In genomic region chr3:150515210-150515609, GRCh38 we compare ENCODE assay signal across 12 cellular contexts.
"Had no signal": no experiment of that assay in that cellular context is flagged by ENCODE, and none has a peak within 500 bp of the region (broad histone marks: within the 10 kb centered on the region; RNA-seq: fewer than 3 reads in every experiment).

No MANE protein-coding gene starts in this region.

- H3K27ac Mint-ChIP-seq: activated naive CD8-positive, alpha-beta T cell treated with anti-CD3 and anti-CD28 coated beads for 36 hours; T-helper 2 cell treated with Interferon-gamma antibody and Interleukin-4, amounts not matched to agents 5 μg/mL and 100 μg/mL, for 36 hours had no signal

- DNase-seq: activated CD4-positive, alpha-beta T cell treated with anti-CD3 and anti-CD28 coated beads, Interleukin-2, amount 50 U/mL, for 4 hours; activated gamma-delta T cell treated with Interleukin-2 at 50 U/mL for 16 hours; activated naive CD8-positive, alpha-beta T cell treated with anti-CD3 and anti-CD28 coated beads for 36 hours; activated T-cell treated with anti-CD3 and anti-CD28 coated beads, Interleukin-2, amount 50 U/mL, for 48 hours; brain microvascular endothelial cell; kidney; left ventricle myocardium superior; small intestine had no signal

- H3K4me1 Mint-ChIP-seq: activated naive CD8-positive, alpha-beta T cell treated with anti-CD3 and anti-CD28 coated beads for 36 hours had no signal

- H3K27ac ChIP-seq: brain microvascular endothelial cell, gastroesophageal sphincter, parathyroid adenoma had no signal

- H3K4me1 ChIP-seq: gastroesophageal sphincter, parathyroid adenoma had no signal

- H3K27me3 ChIP-seq: brain microvascular endothelial cell, gastroesophageal sphincter had no signal

- H3K9me3 ChIP-seq: gastroesophageal sphincter had no signal

- H3K4me3 ChIP-seq: gastroesophageal sphincter had no signal

- H3K9ac ChIP-seq: parathyroid adenoma had no signal

- H3K4me3 Mint-ChIP-seq: activated naive CD8-positive, alpha-beta T cell treated with anti-CD3 and anti-CD28 coated beads for 36 hours; neural crest cell; T-helper 2 cell treated with Interferon-gamma antibody and Interleukin-4, amounts not matched to agents 5 μg/mL and 100 μg/mL, for 36 hours had no signal

- ATAC-seq: gastroesophageal sphincter, left ventricle myocardium superior had no signal

- H3K36me3 ChIP-seq: brain microvascular endothelial cell, gastroesophageal sphincter had no signal

- H3K36me3 Mint-ChIP-seq: activated naive CD8-positive, alpha-beta T cell treated with anti-CD3 and anti-CD28 coated beads for 36 hours had no signal

- H2AFZ ChIP-seq: parathyroid adenoma had no signal

- H3K79me2 ChIP-seq: parathyroid adenoma had no signal
